In genomic region chr18:79841936-79842335, GRCh38 we compare ENCODE assay signal across 32 cellular contexts. TPM values are rescaled to one million over a fixed set of nuclear protein-coding genes. Genes with fewer than 3 reads are reported as not detected.
"Had no signal": no experiment of that assay in that cellular context is flagged by ENCODE, and none has a peak within 500 bp of the region (broad histone marks: within the 10 kb centered on the region; RNA-seq: fewer than 3 reads in every experiment).

No MANE protein-coding gene starts in this region.

- H3K4me1 Mint-ChIP-seq: activated T-helper 17 cell treated with anti-CD3 and anti-CD28 coated beads, Interleukin-2, amount 50 U/mL, for 72 hours; central memory CD8-positive, alpha-beta T cell; T-helper 17 cell had no signal

- DNase-seq: activated B cell treated with CpG ODN at 0.5 μM for 24 hours; activated CD4-positive, alpha-beta T cell treated with anti-CD3 and anti-CD28 coated beads for 48 hours; activated CD4-positive, alpha-beta T cell treated with anti-CD3 and anti-CD28 coated beads, Interleukin-2, amount 50 U/mL, for 1 hour; activated CD4-positive, alpha-beta T cell treated with anti-CD3 and anti-CD28 coated beads, Interleukin-2, amount 50 U/mL, for 48 hours; activated CD8-positive, alpha-beta memory T cell treated with anti-CD3 and anti-CD28 coated beads for 24 hours; activated CD8-positive, alpha-beta T cell treated with anti-CD3 and anti-CD28 coated beads for 36 hours; activated effector memory CD4-positive, alpha-beta T cell treated with Interleukin-2 at 50 U/mL for 16 hours; activated gamma-delta T cell treated with Interleukin-2 at 50 U/mL for 16 hours; activated naive CD4-positive, alpha-beta T cell treated with anti-CD3 and anti-CD28 coated beads, Interleukin-2, amount 50 U/mL, for 16 hours; activated naive CD4-positive, alpha-beta T cell treated with Interleukin-2 at 50 U/mL for 16 hours; activated T-cell treated with anti-CD3 and anti-CD28 coated beads, Interleukin-2, amount 50 U/mL, for 4 hours; amniotic stem cell; anterior cingulate cortex; brain microvascular endothelial cell; cortex of kidney; dermis blood vessel endothelial cell; effector CD4-positive, alpha-beta T cell; effector memory CD8-positive, alpha-beta T cell; erythroblast; foreskin keratinocyte; gastrocnemius medialis; T-helper 1 cell; T-helper 17 cell; T1000; WERI-Rb-1 had no signal

- H3K27me3 ChIP-seq: brain microvascular endothelial cell, foreskin keratinocyte had no signal

- H3K9me3 Mint-ChIP-seq: central memory CD8-positive, alpha-beta T cell; effector memory CD8-positive, alpha-beta T cell; T-helper 2 cell treated with Interferon-gamma antibody and Interleukin-4, amounts not matched to agents 5 μg/mL and 100 μg/mL, for 36 hours had no signal

- H3K27me3 Mint-ChIP-seq: activated naive CD8-positive, alpha-beta T cell had no signal

- H3K9me3 ChIP-seq: gastrocnemius medialis had no signal

- H3K4me1 ChIP-seq: esophagus muscularis mucosa, foreskin keratinocyte, gastrocnemius medialis had no signal

- H3K27ac ChIP-seq: brain microvascular endothelial cell, esophagus muscularis mucosa, foreskin keratinocyte, gastrocnemius medialis, WERI-Rb-1 had no signal

- H3K4me3 ChIP-seq: esophagus muscularis mucosa, gastrocnemius medialis had no signal

- ATAC-seq: activated CD4-positive, CD25-positive, alpha-beta regulatory T cell treated with anti-CD3 and anti-CD28 coated beads, Interleukin-2, amount 50 U/mL, for 24 hours; activated CD8-positive, alpha-beta T cell treated with anti-CD3 and anti-CD28 coated beads for 36 hours; activated T-cell treated with anti-CD3 and anti-CD28 coated beads, Interleukin-2, amount 50 U/mL, for 4 hours; activated T-helper 17 cell treated with anti-CD3 and anti-CD28 coated beads, Interleukin-2, amount 50 U/mL, for 72 hours; effector memory CD8-positive, alpha-beta T cell; foreskin keratinocyte; gastrocnemius medialis; T-helper 17 cell had no signal

- H3K27ac Mint-ChIP-seq: activated B cell treated with CpG ODN at 0.5 μM for 24 hours; activated CD8-positive, alpha-beta T cell treated with anti-CD3 and anti-CD28 coated beads for 36 hours; activated naive CD8-positive, alpha-beta T cell; activated T-helper 17 cell treated with anti-CD3 and anti-CD28 coated beads, Interleukin-2, amount 50 U/mL, for 72 hours; effector memory CD8-positive, alpha-beta T cell; T-helper 17 cell; T-helper 2 cell treated with Interferon-gamma antibody and Interleukin-4, amounts not matched to agents 5 μg/mL and 100 μg/mL, for 36 hours had no signal

- H3K4me3 Mint-ChIP-seq: activated B cell treated with CpG ODN at 0.5 μM for 24 hours; activated CD8-positive, alpha-beta T cell treated with anti-CD3 and anti-CD28 coated beads for 36 hours; activated naive CD8-positive, alpha-beta T cell; activated T-cell treated with anti-CD3 and anti-CD28 coated beads, Interleukin-2, amount 50 U/mL, for 4 hours; activated T-helper 17 cell treated with anti-CD3 and anti-CD28 coated beads, Interleukin-2, amount 50 U/mL, for 72 hours; central memory CD8-positive, alpha-beta T cell; effector memory CD8-positive, alpha-beta T cell; T-helper 17 cell; T-helper 2 cell treated with Interferon-gamma antibody and Interleukin-4, amounts not matched to agents 5 μg/mL and 100 μg/mL, for 36 hours had no signal

- H3K36me3 ChIP-seq: brain microvascular endothelial cell, esophagus muscularis mucosa, gastrocnemius medialis, WERI-Rb-1 had no signal

RNA-seq across cellular contexts. Expression of gene KCNG2, which starts 44.2 kb away (rescaled TPM):
- total RNA-seq: activated B cell treated with CpG ODN at 0.5 μM for 24 hours; activated CD8-positive, alpha-beta T cell treated with anti-CD3 and anti-CD28 coated beads for 36 hours; activated T-cell treated with anti-CD3 and anti-CD28 coated beads, Interleukin-2, amount 50 U/mL, for 4 hours; activated T-helper 17 cell treated with anti-CD3 and anti-CD28 coated beads, Interleukin-2, amount 50 U/mL, for 72 hours; bronchial epithelial cell; foreskin keratinocyte; T-helper 17 cell had no signal
- polyA plus RNA-seq: foreskin keratinocyte had no signal
